In the genomic region with DNA sequence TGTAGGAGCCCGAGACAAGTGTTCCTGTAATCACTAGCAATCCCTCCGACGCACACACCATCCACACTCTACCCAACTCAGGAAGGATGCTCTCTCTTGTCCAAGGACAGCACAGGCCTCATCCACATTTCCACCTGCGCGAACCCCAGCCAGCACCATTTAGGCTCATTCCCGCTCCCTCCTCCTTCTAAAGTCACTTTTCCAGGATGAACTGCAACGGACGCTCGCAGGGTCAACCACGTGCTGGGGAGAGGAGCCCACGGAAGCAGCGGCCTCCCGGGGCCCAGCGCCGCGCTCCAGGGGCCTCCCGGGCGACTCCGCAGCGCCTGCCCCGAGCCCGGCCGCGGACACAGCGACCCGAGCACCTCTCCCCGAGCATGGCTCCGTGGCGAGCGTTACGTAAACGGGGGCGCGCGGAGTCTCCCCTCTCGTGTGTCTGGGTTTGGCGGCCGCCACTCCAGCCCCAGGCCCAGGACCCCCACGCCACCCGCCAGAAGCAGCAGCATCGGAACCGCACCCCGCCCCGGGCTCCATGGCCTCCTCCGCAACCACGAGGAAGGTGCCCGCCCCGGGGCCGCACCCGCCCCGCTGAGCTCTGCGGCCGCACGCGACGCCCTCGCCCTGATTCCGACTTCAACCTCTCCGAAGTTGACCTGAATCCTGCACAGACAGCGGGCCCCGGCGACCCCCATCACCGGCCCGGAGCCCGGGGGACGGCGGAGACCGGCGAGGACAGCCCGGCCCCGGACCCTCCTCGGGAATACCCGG, we compare ENCODE assay signal across 8 cellular contexts. TPM values are rescaled to one million over a fixed set of nuclear protein-coding genes. Genes with fewer than 3 reads are reported as not detected.
DNase-seq lines count a peak whose midpoint lies in the region; ATAC-seq lines count a peak whose summit lies in the region.

No MANE protein-coding gene starts in this region.

- H3K9ac ChIP-seq in NT2/D1 (ENCODE audit: insufficient read length, low read depth) (peak overlapping the region; percentile 96), neuronal stem cell (ENCODE audit: low read depth, low read length, poor library complexity) (peak overlapping the region; percentile 82)

- peak overlapping the region; percentile 56 for H3K4ac ChIP-seq in neuronal stem cell (ENCODE audit: low read length)

- H3K18ac ChIP-seq in neuronal stem cell (ENCODE audit: low read length) = peak overlapping the region; percentile 88

- no peaks in the 10 kb centered on the region for H3K4me1 ChIP-seq in NT2/D1 (ENCODE audit: insufficient read depth, insufficient read length)
- peaks cover 4 to 11% of the 10 kb centered on the region in 2 donors for H3K4me1 ChIP-seq in neuronal stem cell (ENCODE audit: control insufficient read depth in 2 of 2, insufficient read depth in 1 of 2, low read depth in 1 of 2, low read length in 2 of 2)
- H3K4me1 ChIP-seq in aorta (ENCODE audit: control insufficient read depth in 1 of 2, insufficient read depth in 2 of 2, low read length in 2 of 2) = no peaks in the 10 kb centered on the region

- peak overlapping the region; percentile 46 for H2BK5ac ChIP-seq in neuronal stem cell (ENCODE audit: low read length)

- H3K27ac ChIP-seq in neuronal stem cell (replicated peaks; ENCODE audit: low read length) (peak overlapping the region; percentile 58), aorta (ENCODE audit: low read depth in 1 of 2, low read length in 2 of 2) (peak overlapping the region; percentile 65 to 78)

- H3K27me3 ChIP-seq in NT2/D1 (ENCODE audit: insufficient read depth, insufficient read length) = no peaks in the 10 kb centered on the region
- no peaks in the 10 kb centered on the region for H3K27me3 ChIP-seq in neuronal stem cell (ENCODE audit: control insufficient read depth in 3 of 3, insufficient read depth in 3 of 3, low read depth in 1 of 3, low read length in 3 of 3)
- H3K27me3 ChIP-seq in aorta (ENCODE audit: control insufficient read depth in 1 of 2, insufficient read depth in 2 of 2, low read length in 1 of 2) = no peaks in the 10 kb centered on the region

- H2BK120ac ChIP-seq in neuronal stem cell (ENCODE audit: low read depth, low read length) = no peak overlapping the region

- peak overlapping the region; percentile 82 for H2AK5ac ChIP-seq in neuronal stem cell (ENCODE audit: low read depth, low read length)

- H2AFZ ChIP-seq in neuronal stem cell (ENCODE audit: low read length) = peak overlapping the region; percentile 97

- no peaks in the 10 kb centered on the region for H3K9me3 ChIP-seq in NT2/D1 (ENCODE audit: insufficient read depth, low read length)
- no peaks in the 10 kb centered on the region for H3K9me3 ChIP-seq in neuronal stem cell (replicated peaks in 1 of 2; ENCODE audit: control insufficient read depth in 2 of 2, insufficient read depth in 1 of 2, low read depth in 1 of 2, low read length in 2 of 2)
- no peaks in the 10 kb centered on the region for H3K9me3 ChIP-seq in aorta (ENCODE audit: control insufficient read depth, low read length)

- WGBS in neuronal stem cell (ENCODE audit: extremely low coverage in 2 of 2, insufficient read length in 2 of 2, insufficient replicate concordance in 1 of 2), 2 donors = no CpG with 5 or more reads among the region's 73 CpGs
- WGBS in aorta, 2 donors = 1% methylated on average over 71 to 73 of the region's 73 CpGs

- peak overlapping the region; percentile 98 for H3K4me2 ChIP-seq in neuronal stem cell (ENCODE audit: insufficient read depth, low read length, poor library complexity, severe bottlenecking)

- H4K8ac ChIP-seq in neuronal stem cell (ENCODE audit: low read depth, low read length) = no peak overlapping the region

- no peak overlapping the region for H2BK12ac ChIP-seq in neuronal stem cell (ENCODE audit: low read length)

- no peak overlapping the region for H4K91ac ChIP-seq in neuronal stem cell (ENCODE audit: low read depth, low read length, poor library complexity)

- intact Hi-C loops in aorta (cut with DNase I) = no loop called here

- no peak overlapping the region for H2BK15ac ChIP-seq in neuronal stem cell (ENCODE audit: low read length)

- ATAC-seq in HG02852 (IDR thresholded peaks at IDR 0.05; ENCODE audit: unreplicated experiment) = peak; percentile 12
- peak; percentile 41 for ATAC-seq in aorta (ENCODE audit: low FRiP score)

- H3K4me3 ChIP-seq in NT2/D1 (ENCODE audit: insufficient read length, low read depth) (peak overlapping the region; percentile 95), neuronal stem cell (ENCODE audit: low read length in 2 of 2) (peak overlapping the region; percentile 60 to 94), aorta (ENCODE audit: low read length in 2 of 2) (peak overlapping the region; percentile 67 to 79)

- H3K14ac ChIP-seq in neuronal stem cell (ENCODE audit: low read length) = peak overlapping the region; percentile 27

- DNase-seq in DMS53 (lab: John Stamatoyannopoulos, UW) = peak; percentile 80
- DNase-seq in DMS53 treated with DMSO at 0.1 percent for 48 hours (lab: John Stamatoyannopoulos, UW; ENCODE audit: unreplicated experiment) = no peak
- no peak for DNase-seq in NT2/D1 (ENCODE audit: low read depth, low spot score)
- peak; percentile 50 for DNase-seq in activated T-helper 9 cell treated with anti-CD3 and anti-CD28 coated beads, Interleukin-2, amount 50 U/mL, for 16 hours (ENCODE audit: low read depth)
- peak; percentile 35 for DNase-seq in fibroblast of the conjunctiva (ENCODE audit: low read depth)
- peak; percentile 29 for DNase-seq in neuronal stem cell (ENCODE audit: low spot score)
- peak; percentile 70 to 88 for DNase-seq in aorta

- H3K36me3 ChIP-seq in NT2/D1 (ENCODE audit: insufficient read depth, insufficient read length, low read length) (peaks cover 38% of the 10 kb centered on the region), neuronal stem cell (replicated peaks in 1 of 2; ENCODE audit: control insufficient read depth in 2 of 2, insufficient read depth in 2 of 2, low read length in 2 of 2) (peaks cover 22 to 35% of the 10 kb centered on the region in 2 donors), aorta (ENCODE audit: control insufficient read depth in 1 of 2, insufficient read depth in 2 of 2, low read length in 1 of 2) (peaks cover 0 to 6% of the 10 kb centered on the region in 2 donors)

- peaks cover 9% of the 10 kb centered on the region for H3K79me1 ChIP-seq in neuronal stem cell (ENCODE audit: low read depth, low read length)

- peak overlapping the region; percentile 75 for H3K23ac ChIP-seq in neuronal stem cell (ENCODE audit: low read depth, low read length, poor library complexity)

RNA-seq across cellular contexts. Expression of a gene that starts 0.7 kb away (rescaled TPM):
- 21.1 TPM for polyA plus RNA-seq in neuronal stem cell (2013, experiment 1 of 2)
- polyA plus RNA-seq in neuronal stem cell (2013, experiment 2 of 2) = 23.6 TPM
- total RNA-seq in aorta = 10 to 100 TPM; 64.6 to 68.1 TPM
- 10 to 100 TPM in 1 of 2 donors, 1 to 10 TPM in 1; 5.9 to 33.4 TPM for polyA plus RNA-seq in aorta

RNA-seq across cellular contexts. Expression of a gene that starts 57.9 kb away (rescaled TPM):
- 13.3 TPM for polyA plus RNA-seq in neuronal stem cell (2013, experiment 1 of 2)
- 13.8 TPM for polyA plus RNA-seq in neuronal stem cell (2013, experiment 2 of 2)
- total RNA-seq in aorta = 10 to 100 TPM; 45.0 to 66.8 TPM
- 10 to 100 TPM; 20.3 to 20.4 TPM for polyA plus RNA-seq in aorta

Comparison
In these comparisons a context has a peak if more than half of its experiments do, and no peak if none do; other contexts are left out.
1. DNase-seq: peak in DMS53 (single experiment), activated T-helper 9 cell treated with anti-CD3 and anti-CD28 coated beads, Interleukin-2, amount 50 U/mL, for 16 hours (single experiment), fibroblast of the conjunctiva (single experiment), neuronal stem cell (single experiment) and aorta (2 of 2); none in DMS53 treated with DMSO at 0.1 percent for 48 hours (single experiment) and NT2/D1 (single experiment).
2. Peak in every context shown above with its lines, with median percentiles within 50 percentile points of each other: H3K4me3 ChIP-seq.